ENCODE assay signal across 1 cellular context in the genomic region with DNA sequence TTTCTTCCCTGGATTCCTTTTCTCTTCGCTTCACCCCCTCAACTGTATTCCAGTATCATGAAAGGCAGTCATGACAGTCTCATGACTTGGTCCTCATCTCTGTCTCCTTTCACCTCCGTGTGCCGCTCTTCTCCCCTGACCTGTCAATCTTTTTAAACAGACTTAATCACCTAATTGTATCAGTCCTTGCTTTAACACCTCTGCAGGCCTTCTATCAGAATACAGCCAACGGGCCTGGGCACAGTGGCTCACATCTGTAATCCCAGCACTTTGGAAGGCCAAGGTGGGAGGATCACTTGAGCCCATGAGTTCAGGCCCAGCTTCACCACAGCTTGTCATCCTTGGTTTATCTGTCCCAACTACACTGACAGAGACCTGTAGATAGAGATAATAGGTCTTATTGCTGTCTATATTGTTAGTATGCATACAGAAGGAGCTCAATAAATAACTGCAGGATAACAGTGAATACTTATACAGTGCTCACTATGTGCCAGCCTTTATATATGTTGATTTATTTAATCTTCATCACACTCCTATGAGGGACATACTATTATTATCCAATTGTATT.
TF ChIP-seq lines count a peak whose summit lies in the region.

No MANE protein-coding gene starts in this region.

TF ChIP-seq in HepG2, 621 proteins besides CTCF, POLR2A, EP300 and RAD21:
- no peak for TF ChIP-seq JUN (CRISPR knock-in tag; IDR thresholded peaks at IDR 0.05)
- TF ChIP-seq SP2 (CRISPR knock-in tag; IDR thresholded peaks at IDR 0.05), result no peak
- no peak for TF ChIP-seq ZNF343 (CRISPR knock-in tag; IDR thresholded peaks at IDR 0.05)
- TF ChIP-seq, protein P1, sequence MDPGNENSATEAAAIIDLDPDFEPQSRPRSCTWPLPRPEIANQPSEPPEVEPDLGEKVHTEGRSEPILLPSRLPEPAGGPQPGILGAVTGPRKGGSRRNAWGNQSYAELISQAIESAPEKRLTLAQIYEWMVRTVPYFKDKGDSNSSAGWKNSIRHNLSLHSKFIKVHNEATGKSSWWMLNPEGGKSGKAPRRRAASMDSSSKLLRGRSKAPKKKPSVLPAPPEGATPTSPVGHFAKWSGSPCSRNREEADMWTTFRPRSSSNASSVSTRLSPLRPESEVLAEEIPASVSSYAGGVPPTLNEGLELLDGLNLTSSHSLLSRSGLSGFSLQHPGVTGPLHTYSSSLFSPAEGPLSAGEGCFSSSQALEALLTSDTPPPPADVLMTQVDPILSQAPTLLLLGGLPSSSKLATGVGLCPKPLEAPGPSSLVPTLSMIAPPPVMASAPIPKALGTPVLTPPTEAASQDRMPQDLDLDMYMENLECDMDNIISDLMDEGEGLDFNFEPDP (CRISPR knock-in tag; conservative IDR thresholded peaks at IDR 0.05), result no peak
- TF ChIP-seq TAF1 (CRISPR knock-in tag; IDR thresholded peaks at IDR 0.05), result no peak
- TF ChIP-seq SPEN (CRISPR knock-in tag; IDR thresholded peaks at IDR 0.05; ENCODE audit: low read depth), result 0 out of 2 replicates have a peak, but pooled peaks have one; percentile 4
- no peak for TF ChIP-seq SNAPC2 (CRISPR knock-in tag; IDR thresholded peaks at IDR 0.05)
- TF ChIP-seq BRCA1 (CRISPR knock-in tag; IDR thresholded peaks at IDR 0.05), result no peak
- TF ChIP-seq KDM5B (CRISPR knock-in tag; IDR thresholded peaks at IDR 0.05; ENCODE audit: borderline replicate concordance), result no peak
- TF ChIP-seq ZMYM2 (CRISPR knock-in tag; IDR thresholded peaks at IDR 0.05), result no peak
- no peak for TF ChIP-seq MIXL1 (CRISPR knock-in tag; IDR thresholded peaks at IDR 0.05)
- no peak for TF ChIP-seq MTA1 (CRISPR knock-in tag; IDR thresholded peaks at IDR 0.05; ENCODE audit: borderline replicate concordance)
- TF ChIP-seq ZEB1 (IDR thresholded peaks at IDR 0.05; ENCODE audit: insufficient replicate concordance, low read depth), result no peak
- TF ChIP-seq ZNF879 (CRISPR knock-in tag; IDR thresholded peaks at IDR 0.05), result no peak
- no peak for TF ChIP-seq ZNF597 (CRISPR knock-in tag; IDR thresholded peaks at IDR 0.05)
- no peak for TF ChIP-seq ZNF224 (CRISPR knock-in tag; IDR thresholded peaks at IDR 0.05)
- TF ChIP-seq CREB1 (IDR thresholded peaks at IDR 0.05), result no peak
- no peak for TF ChIP-seq CREB1 (CRISPR knock-in tag; IDR thresholded peaks at IDR 0.05)
- TF ChIP-seq HOMEZ (CRISPR knock-in tag; IDR thresholded peaks at IDR 0.05; ENCODE audit: low read depth), result no peak
- TF ChIP-seq ZNF790 (CRISPR knock-in tag; IDR thresholded peaks at IDR 0.05; ENCODE audit: borderline replicate concordance), result no peak
- TF ChIP-seq ZNF317 (CRISPR knock-in tag; IDR thresholded peaks at IDR 0.05), result no peak
- TF ChIP-seq CBX2 (IDR thresholded peaks at IDR 0.05; ENCODE audit: low read depth, low read length), result no peak
- TF ChIP-seq CBX2 (CRISPR knock-in tag; IDR thresholded peaks at IDR 0.05; ENCODE audit: low read depth), result no peak
- no peak for TF ChIP-seq KDM4B (CRISPR knock-in tag; IDR thresholded peaks at IDR 0.05)
- TF ChIP-seq ZNF557 (CRISPR knock-in tag; IDR thresholded peaks at IDR 0.05), result 0 out of 2 replicates have a peak, but pooled peaks have one; percentile 38
- TF ChIP-seq, protein P2, sequence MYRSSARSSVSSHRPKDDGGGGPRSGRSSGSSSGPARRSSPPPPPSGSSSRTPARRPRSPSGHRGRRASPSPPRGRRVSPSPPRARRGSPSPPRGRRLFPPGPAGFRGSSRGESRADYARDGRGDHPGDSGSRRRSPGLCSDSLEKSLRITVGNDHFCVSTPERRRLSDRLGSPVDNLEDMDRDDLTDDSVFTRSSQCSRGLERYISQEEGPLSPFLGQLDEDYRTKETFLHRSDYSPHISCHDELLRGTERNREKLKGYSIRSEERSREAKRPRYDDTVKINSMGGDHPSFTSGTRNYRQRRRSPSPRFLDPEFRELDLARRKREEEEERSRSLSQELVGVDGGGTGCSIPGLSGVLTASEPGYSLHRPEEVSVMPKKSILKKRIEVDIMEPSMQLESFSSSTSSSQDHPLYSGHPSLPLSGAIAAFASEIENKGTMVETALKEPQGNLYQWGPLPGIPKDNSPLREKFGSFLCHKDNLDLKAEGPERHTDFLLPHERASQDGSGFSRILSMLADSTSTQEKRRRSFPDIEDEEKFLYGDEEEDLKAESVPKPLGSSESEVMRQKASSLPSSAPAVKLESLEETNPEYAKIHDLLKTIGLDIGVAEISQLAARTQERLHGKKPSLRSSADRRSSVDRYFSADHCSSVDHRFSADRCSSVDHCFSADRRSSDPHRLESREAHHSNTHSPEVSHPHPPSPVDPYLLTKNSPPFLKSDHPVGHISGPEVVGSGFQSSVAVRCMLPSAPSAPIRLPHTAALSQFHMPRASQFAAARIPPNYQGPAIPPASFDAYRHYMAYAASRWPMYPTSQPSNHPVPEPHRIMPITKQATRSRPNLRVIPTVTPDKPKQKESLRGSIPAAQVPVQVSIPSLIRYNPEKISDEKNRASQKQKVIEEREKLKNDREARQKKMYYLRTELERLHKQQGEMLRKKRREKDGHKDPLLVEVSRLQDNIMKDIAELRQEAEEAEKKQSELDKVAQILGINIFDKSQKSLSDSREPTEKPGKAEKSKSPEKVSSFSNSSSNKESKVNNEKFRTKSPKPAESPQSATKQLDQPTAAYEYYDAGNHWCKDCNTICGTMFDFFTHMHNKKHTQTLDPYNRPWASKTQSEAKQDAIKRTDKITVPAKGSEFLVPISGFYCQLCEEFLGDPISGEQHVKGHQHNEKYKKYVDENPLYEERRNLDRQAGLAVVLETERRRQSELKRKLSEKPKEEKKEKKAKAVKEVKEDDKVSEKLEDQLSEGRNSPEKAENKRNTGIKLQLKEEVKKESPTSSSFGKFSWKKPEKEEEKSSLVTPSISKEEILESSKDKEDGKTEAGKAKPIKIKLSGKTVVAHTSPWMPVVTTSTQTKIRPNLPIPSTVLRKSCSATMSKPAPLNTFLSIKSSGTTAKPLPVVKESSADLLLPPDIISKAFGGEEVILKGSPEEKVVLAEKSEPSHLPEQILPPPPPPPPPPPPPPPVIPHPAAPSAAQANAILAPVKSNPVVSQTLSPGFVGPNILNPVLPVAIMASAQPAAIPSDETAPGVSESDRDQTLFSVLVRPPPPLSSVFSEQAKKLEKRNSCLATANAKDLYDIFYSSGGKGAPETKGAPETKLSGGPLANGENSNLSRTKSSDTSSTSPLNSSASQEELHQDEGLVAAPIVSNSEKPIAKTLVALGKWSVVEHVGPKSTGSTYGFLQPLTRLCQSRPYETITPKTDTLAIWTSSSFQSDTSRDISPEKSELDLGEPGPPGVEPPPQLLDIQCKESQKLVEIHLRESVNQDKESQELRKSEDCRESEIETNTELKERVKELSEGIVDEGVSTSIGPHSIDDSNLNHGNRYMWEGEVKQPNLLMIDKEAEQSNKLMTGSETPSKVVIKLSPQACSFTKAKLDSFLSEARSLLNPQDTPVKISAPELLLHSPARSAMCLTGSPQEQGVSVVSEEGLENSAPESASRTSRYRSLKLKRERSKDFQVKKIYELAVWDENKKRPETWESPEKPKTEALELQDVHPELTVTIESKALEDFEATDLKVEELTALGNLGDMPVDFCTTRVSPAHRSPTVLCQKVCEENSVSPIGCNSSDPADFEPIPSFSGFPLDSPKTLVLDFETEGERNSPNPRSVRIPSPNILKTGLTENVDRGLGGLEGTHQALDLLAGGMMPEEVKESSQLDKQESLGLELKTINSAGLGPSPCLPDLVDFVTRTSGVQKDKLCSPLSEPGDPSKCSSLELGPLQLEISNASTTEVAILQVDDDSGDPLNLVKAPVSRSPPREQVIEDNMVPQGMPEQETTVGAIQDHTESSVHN (CRISPR knock-in tag; IDR thresholded peaks at IDR 0.05), result 0 out of 2 replicates have a peak, but pooled peaks have one; percentile 41
- no peak for TF ChIP-seq ZNF362 (CRISPR knock-in tag; IDR thresholded peaks at IDR 0.05; ENCODE audit: borderline replicate concordance)
- no peak for TF ChIP-seq NFYC (CRISPR knock-in tag; IDR thresholded peaks at IDR 0.05)
